ENCODE assay signal across 1 cellular context in the genomic region with DNA sequence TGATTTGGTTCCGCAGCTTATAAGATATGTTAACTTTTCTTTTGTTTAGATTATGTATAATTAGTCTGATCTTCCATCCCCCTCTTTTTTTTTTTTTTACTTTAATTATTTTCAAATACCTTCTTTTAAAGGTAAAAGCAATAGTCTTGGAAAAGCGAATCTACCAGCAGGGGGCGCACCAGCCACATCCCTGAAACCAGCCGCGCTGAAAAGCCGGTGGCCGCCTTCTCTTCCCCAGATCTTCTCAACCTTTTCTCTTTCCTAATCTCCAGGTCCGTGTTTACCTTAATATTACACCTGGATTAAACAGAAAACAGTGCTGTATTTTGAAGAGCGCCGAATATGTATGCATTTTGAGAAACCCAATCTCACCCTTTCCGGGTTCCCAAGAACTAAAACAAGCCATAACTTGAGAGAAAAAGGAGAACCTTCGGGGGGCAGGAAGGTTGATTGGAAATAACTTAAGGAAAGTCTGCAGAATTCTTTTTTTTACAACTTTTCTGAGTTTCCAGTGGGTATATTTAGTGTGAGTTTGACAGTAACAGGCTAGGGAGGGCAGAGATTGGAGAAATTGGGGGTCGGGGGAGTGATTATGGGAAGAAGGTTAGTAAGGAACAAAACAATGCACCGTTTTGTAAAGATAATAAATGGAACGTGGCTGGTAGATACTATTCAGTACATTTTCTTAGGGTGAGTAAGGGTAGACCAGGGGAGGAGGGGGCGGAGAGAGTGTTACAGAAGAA.
TF ChIP-seq lines count a peak whose summit lies in the region.

No MANE protein-coding gene starts in this region.

TF ChIP-seq in GM12878, 131 proteins besides CTCF, POLR2A, EP300 and RAD21 (continued from another document):
- TF ChIP-seq SPI1 (IDR thresholded peaks at IDR 0.05; ENCODE audit: borderline replicate concordance, insufficient read depth, low read depth, low read length) = no peak
- no peak for TF ChIP-seq EGR1 (IDR thresholded peaks at IDR 0.05; ENCODE audit: borderline replicate concordance in 1 of 2, low read depth in 2 of 2, low read length in 2 of 2)
- TF ChIP-seq RBBP5 (conservative IDR thresholded peaks at IDR 0.05) = no peak
- no peak for TF ChIP-seq ZSCAN29 (IDR thresholded peaks at IDR 0.05)
- TF ChIP-seq SMC3 (IDR thresholded peaks at IDR 0.05; ENCODE audit: borderline replicate concordance, low read length) = peak; percentile 92
- TF ChIP-seq ZNF207 (IDR thresholded peaks at IDR 0.05; ENCODE audit: borderline replicate concordance) = no peak
- no peak for TF ChIP-seq KDM1A (IDR thresholded peaks at IDR 0.05; ENCODE audit: borderline replicate concordance)
- TF ChIP-seq, protein P1, sequence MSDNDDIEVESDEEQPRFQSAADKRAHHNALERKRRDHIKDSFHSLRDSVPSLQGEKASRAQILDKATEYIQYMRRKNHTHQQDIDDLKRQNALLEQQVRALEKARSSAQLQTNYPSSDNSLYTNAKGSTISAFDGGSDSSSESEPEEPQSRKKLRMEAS (IDR thresholded peaks at IDR 0.05; ENCODE audit: low read depth, low read length) = no peak
- TF ChIP-seq YY1 (IDR thresholded peaks at IDR 0.05; ENCODE audit: low read depth, low read length) = 0 out of 2 replicates have a peak, but pooled peaks have one; percentile 36
- no peak for TF ChIP-seq POU2F2 (IDR thresholded peaks at IDR 0.05; ENCODE audit: borderline replicate concordance, low read depth, low read length)
- TF ChIP-seq EZH2 (IDR thresholded peaks at IDR 0.05; ENCODE audit: borderline replicate concordance, control insufficient read depth, low read depth, low read length) = peak; percentile 88; the same call in 1 of the 2 replicates
- peak; percentile 32 for TF ChIP-seq SUZ12 (IDR thresholded peaks at IDR 0.05; ENCODE audit: unreplicated experiment)
- no peak for TF ChIP-seq HDAC2 (IDR thresholded peaks at IDR 0.05)
- no peak for TF ChIP-seq CBX5 (IDR thresholded peaks at IDR 0.05; ENCODE audit: low read depth)
- TF ChIP-seq SREBF1 (IDR thresholded peaks at IDR 0.05; ENCODE audit: low read length) = no peak
- TF ChIP-seq, protein P2, sequence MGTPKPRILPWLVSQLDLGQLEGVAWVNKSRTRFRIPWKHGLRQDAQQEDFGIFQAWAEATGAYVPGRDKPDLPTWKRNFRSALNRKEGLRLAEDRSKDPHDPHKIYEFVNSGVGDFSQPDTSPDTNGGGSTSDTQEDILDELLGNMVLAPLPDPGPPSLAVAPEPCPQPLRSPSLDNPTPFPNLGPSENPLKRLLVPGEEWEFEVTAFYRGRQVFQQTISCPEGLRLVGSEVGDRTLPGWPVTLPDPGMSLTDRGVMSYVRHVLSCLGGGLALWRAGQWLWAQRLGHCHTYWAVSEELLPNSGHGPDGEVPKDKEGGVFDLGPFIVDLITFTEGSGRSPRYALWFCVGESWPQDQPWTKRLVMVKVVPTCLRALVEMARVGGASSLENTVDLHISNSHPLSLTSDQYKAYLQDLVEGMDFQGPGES (IDR thresholded peaks at IDR 0.05) = no peak
- no peak for TF ChIP-seq ZZZ3 (IDR thresholded peaks at IDR 0.05; ENCODE audit: control insufficient read depth, insufficient read length, low read depth)
- TF ChIP-seq LARP7 (IDR thresholded peaks at IDR 0.05) = no peak
- no peak for TF ChIP-seq MEF2B (IDR thresholded peaks at IDR 0.05; ENCODE audit: partially characterized antibody, poor library complexity, severe bottlenecking)
- TF ChIP-seq, protein P3, sequence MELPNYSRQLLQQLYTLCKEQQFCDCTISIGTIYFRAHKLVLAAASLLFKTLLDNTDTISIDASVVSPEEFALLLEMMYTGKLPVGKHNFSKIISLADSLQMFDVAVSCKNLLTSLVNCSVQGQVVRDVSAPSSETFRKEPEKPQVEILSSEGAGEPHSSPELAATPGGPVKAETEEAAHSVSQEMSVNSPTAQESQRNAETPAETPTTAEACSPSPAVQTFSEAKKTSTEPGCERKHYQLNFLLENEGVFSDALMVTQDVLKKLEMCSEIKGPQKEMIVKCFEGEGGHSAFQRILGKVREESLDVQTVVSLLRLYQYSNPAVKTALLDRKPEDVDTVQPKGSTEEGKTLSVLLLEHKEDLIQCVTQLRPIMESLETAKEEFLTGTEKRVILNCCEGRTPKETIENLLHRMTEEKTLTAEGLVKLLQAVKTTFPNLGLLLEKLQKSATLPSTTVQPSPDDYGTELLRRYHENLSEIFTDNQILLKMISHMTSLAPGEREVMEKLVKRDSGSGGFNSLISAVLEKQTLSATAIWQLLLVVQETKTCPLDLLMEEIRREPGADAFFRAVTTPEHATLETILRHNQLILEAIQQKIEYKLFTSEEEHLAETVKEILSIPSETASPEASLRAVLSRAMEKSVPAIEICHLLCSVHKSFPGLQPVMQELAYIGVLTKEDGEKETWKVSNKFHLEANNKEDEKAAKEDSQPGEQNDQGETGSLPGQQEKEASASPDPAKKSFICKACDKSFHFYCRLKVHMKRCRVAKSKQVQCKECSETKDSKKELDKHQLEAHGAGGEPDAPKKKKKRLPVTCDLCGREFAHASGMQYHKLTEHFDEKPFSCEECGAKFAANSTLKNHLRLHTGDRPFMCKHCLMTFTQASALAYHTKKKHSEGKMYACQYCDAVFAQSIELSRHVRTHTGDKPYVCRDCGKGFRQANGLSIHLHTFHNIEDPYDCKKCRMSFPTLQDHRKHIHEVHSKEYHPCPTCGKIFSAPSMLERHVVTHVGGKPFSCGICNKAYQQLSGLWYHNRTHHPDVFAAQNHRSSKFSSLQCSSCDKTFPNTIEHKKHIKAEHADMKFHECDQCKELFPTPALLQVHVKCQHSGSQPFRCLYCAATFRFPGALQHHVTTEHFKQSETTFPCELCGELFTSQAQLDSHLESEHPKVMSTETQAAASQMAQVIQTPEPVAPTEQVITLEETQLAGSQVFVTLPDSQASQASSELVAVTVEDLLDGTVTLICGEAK (IDR thresholded peaks at IDR 0.05; ENCODE audit: borderline replicate concordance) = no peak
- 0 out of 2 replicates have a peak, but pooled peaks have one; percentile 61 for TF ChIP-seq ZNF384 (IDR thresholded peaks at IDR 0.05; ENCODE audit: borderline replicate concordance, low read depth, low read length)
- TF ChIP-seq SMAD5 (IDR thresholded peaks at IDR 0.05; ENCODE audit: low read depth) = no peak
- no peak for TF ChIP-seq NFYA (IDR thresholded peaks at IDR 0.05; ENCODE audit: borderline replicate concordance, low read depth, low read length)
- no peak for TF ChIP-seq TCF3 (IDR thresholded peaks at IDR 0.05; ENCODE audit: borderline replicate concordance, insufficient read depth, low read depth, low read length)
- TF ChIP-seq CBX3 (IDR thresholded peaks at IDR 0.05; ENCODE audit: borderline replicate concordance, low read depth) = no peak
- no peak for TF ChIP-seq SIN3A (IDR thresholded peaks at IDR 0.05; ENCODE audit: low read depth, low read length)
